ENCODE assay signal across 1 cellular context in the genomic region with DNA sequence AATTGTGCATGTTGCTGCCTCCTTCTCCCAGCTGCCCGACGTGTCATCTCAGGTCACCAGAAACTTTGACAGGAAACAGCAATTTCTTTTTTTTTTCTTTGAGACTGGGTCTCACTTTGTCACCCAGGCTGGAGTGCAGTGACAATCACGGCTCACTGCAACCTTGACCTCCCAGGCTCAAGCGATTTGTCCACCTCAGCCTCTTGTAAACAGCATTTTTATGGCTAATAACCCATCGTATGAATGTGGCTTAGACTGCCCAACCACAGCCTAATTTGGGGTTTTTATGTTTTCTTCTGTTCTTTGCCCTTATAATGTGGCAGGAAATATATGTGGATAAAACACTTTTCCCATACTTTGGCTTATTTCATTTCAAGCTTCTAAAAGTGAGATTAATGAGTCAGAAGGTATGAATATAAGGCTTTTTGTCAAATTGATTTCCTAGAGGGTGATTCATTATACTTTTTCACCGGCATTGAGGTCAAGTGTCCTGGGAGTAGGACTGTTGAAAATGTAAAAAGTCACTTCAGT.
TF ChIP-seq lines count a peak whose summit lies in the region.

No MANE protein-coding gene starts in this region.

TF ChIP-seq in GM12878, 131 proteins besides CTCF, POLR2A, EP300 and RAD21 (continued from another document and continues in another):
- TF ChIP-seq ZNF592 (IDR thresholded peaks at IDR 0.05) (peak; percentile 24; the same call in 1 of the 2 replicates), ZNF24 (IDR thresholded peaks at IDR 0.05) (no peak), RCOR1 (conservative IDR thresholded peaks at IDR 0.05; ENCODE audit: low read depth, low read length) (no peak), ETV6 (conservative IDR thresholded peaks at IDR 0.05 in 1 of 2, IDR thresholded peaks at IDR 0.05 in 1 of 2; ENCODE audit: borderline replicate concordance in 1 of 2, low read depth in 1 of 2) (peak in 1 of 2 experiments; percentile 48; a peak in 1 of 4 replicates), SUPT20H (IDR thresholded peaks at IDR 0.05; ENCODE audit: borderline replicate concordance, control insufficient read depth, low read depth, low read length) (no peak), BCL11A (IDR thresholded peaks at IDR 0.05; ENCODE audit: low read depth, low read length) (no peak), ZBED1 (IDR thresholded peaks at IDR 0.05; ENCODE audit: borderline replicate concordance) (no peak), SRF (IDR thresholded peaks at IDR 0.05; ENCODE audit: low read depth in 2 of 2, low read length in 2 of 2) (no peak), SMAD5 (IDR thresholded peaks at IDR 0.05; ENCODE audit: low read depth) (no peak), MTA2 (IDR thresholded peaks at IDR 0.05; ENCODE audit: low read depth) (peak; percentile 76; the same call in 1 of the 2 replicates), ASH2L (IDR thresholded peaks at IDR 0.05; ENCODE audit: borderline replicate concordance, low read depth) (no peak), CEBPZ (IDR thresholded peaks at IDR 0.05; ENCODE audit: low read depth, low read length) (no peak), BHLHE40 (IDR thresholded peaks at IDR 0.05; ENCODE audit: borderline replicate concordance in 1 of 2, low read depth in 2 of 2, low read length in 1 of 2) (peak; percentile 11 to 19; a peak in 1 of 4 replicates), ZNF217 (IDR thresholded peaks at IDR 0.05) (no peak), RUNX3 (IDR thresholded peaks at IDR 0.05; ENCODE audit: low read length) (peak; percentile 60), SPI1 (IDR thresholded peaks at IDR 0.05; ENCODE audit: borderline replicate concordance, insufficient read depth, low read depth, low read length) (no peak), CREM (IDR thresholded peaks at IDR 0.05; ENCODE audit: low read depth) (no peak), HDAC2 (IDR thresholded peaks at IDR 0.05) (no peak), CBX5 (IDR thresholded peaks at IDR 0.05; ENCODE audit: low read depth) (no peak), RB1 (IDR thresholded peaks at IDR 0.05; ENCODE audit: borderline replicate concordance) (no peak), JUND (IDR thresholded peaks at IDR 0.05; ENCODE audit: low read depth, low read length) (no peak), BRCA1 (IDR thresholded peaks at IDR 0.05; ENCODE audit: low read depth, low read length) (no peak), NBN (IDR thresholded peaks at IDR 0.05) (peak; percentile 61), TBL1XR1 (IDR thresholded peaks at IDR 0.05; ENCODE audit: low read depth, low read length) (0 out of 2 replicates have a peak, but pooled peaks have one; percentile 33), RAD51 (IDR thresholded peaks at IDR 0.05) (no peak), MEF2A (IDR thresholded peaks at IDR 0.05; ENCODE audit: insufficient read depth, low read depth, low read length) (no peak), CUX1 (IDR thresholded peaks at IDR 0.05; ENCODE audit: insufficient replicate concordance, low read depth, low read length) (no peak), TAF1 (IDR thresholded peaks at IDR 0.05; ENCODE audit: borderline replicate concordance, low read depth, low read length) (0 out of 2 replicates have a peak, but pooled peaks have one; percentile 16), MYC (IDR thresholded peaks at IDR 0.05; ENCODE audit: insufficient read depth, insufficient read length, insufficient replicate concordance, low read length, severe bottlenecking) (no peak), ESRRA (IDR thresholded peaks at IDR 0.05; ENCODE audit: low read length) (no peak), NR2C1 (IDR thresholded peaks at IDR 0.05) (no peak; the same call in 1 of the 2 replicates), ZBTB40 (IDR thresholded peaks at IDR 0.05; ENCODE audit: borderline replicate concordance) (no peak), CBX3 (IDR thresholded peaks at IDR 0.05; ENCODE audit: borderline replicate concordance, low read depth) (no peak), CEBPB (IDR thresholded peaks at IDR 0.05; ENCODE audit: borderline replicate concordance in 1 of 2, low read depth in 2 of 2, low read length in 2 of 2) (no peak), GABPA (IDR thresholded peaks at IDR 0.05; ENCODE audit: low read depth) (no peak)
- TF ChIP-seq, protein P1, sequence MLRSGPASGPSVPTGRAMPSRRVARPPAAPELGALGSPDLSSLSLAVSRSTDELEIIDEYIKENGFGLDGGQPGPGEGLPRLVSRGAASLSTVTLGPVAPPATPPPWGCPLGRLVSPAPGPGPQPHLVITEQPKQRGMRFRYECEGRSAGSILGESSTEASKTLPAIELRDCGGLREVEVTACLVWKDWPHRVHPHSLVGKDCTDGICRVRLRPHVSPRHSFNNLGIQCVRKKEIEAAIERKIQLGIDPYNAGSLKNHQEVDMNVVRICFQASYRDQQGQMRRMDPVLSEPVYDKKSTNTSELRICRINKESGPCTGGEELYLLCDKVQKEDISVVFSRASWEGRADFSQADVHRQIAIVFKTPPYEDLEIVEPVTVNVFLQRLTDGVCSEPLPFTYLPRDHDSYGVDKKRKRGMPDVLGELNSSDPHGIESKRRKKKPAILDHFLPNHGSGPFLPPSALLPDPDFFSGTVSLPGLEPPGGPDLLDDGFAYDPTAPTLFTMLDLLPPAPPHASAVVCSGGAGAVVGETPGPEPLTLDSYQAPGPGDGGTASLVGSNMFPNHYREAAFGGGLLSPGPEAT (IDR thresholded peaks at IDR 0.05; ENCODE audit: low read depth), result peak; percentile 62; the same call in 1 of the 2 replicates
- TF ChIP-seq, protein P2, sequence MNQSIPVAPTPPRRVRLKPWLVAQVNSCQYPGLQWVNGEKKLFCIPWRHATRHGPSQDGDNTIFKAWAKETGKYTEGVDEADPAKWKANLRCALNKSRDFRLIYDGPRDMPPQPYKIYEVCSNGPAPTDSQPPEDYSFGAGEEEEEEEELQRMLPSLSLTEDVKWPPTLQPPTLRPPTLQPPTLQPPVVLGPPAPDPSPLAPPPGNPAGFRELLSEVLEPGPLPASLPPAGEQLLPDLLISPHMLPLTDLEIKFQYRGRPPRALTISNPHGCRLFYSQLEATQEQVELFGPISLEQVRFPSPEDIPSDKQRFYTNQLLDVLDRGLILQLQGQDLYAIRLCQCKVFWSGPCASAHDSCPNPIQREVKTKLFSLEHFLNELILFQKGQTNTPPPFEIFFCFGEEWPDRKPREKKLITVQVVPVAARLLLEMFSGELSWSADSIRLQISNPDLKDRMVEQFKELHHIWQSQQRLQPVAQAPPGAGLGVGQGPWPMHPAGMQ (IDR thresholded peaks at IDR 0.05; ENCODE audit: borderline replicate concordance), result no peak
